Comparison of ENCODE assay signal across 2 cellular contexts in the genomic region with DNA sequence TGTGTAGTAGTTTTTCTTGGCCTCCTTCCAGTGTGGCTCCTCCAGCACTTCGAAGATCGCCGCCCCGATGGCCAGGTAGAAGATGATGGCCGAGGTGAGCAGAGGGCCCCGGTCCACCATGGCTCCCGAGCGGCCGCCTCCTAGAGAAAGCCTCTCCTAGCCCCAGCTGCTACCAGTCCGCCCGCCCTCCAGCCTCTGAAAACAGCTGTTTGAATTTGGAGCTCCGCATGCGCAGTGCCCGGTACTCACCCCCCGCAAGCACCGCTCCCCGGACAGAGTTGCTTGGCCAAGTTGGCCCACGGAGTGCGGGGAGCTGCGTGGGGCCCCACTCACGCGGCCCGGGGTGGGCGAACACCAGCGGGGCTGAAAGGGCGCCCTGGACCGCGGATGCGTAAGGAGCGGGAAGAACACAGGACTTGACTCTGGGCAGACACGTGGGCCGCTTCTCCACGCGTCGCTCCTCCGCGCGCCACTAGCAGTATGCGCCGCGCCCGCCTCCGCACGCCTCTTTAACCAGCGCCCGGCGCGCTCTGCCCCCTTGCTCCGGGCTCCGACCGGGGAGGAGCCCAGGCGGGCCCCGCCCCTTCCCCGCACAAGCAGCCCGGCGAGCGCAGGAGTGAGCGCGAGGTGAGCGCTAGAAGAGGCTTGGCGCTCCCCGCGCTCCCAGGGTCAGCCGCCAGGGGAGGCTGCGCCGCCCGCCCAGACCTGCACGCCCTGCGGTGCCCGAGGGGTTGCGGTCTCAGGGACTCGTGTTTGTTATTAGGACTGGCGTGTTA.
TF ChIP-seq lines count a peak whose summit lies in the region.

A gene with protein sequence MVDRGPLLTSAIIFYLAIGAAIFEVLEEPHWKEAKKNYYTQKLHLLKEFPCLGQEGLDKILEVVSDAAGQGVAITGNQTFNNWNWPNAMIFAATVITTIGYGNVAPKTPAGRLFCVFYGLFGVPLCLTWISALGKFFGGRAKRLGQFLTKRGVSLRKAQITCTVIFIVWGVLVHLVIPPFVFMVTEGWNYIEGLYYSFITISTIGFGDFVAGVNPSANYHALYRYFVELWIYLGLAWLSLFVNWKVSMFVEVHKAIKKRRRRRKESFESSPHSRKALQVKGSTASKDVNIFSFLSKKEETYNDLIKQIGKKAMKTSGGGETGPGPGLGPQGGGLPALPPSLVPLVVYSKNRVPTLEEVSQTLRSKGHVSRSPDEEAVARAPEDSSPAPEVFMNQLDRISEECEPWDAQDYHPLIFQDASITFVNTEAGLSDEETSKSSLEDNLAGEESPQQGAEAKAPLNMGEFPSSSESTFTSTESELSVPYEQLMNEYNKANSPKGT (minus strand): TSS at position 484 of the 776 bp plus-strand sequence. CDS start 364 bp downstream, at position 120.

TF ChIP-seq in IMR-90, 13 proteins besides CTCF, POLR2A, EP300 and RAD21:
- TF ChIP-seq NFE2L2 (IDR thresholded peaks at IDR 0.05; ENCODE audit: low read depth, low read length) (no peak), CHD1 (IDR thresholded peaks at IDR 0.05; ENCODE audit: low read depth, low read length) (no peak), FOS (IDR thresholded peaks at IDR 0.05; ENCODE audit: low read depth, low read length) (no peak), RFX5 (IDR thresholded peaks at IDR 0.05; ENCODE audit: low read depth, low read length) (no peak), RCOR1 (IDR thresholded peaks at IDR 0.05; ENCODE audit: insufficient replicate concordance, low read length) (no peak), MAFK (IDR thresholded peaks at IDR 0.05; ENCODE audit: low read depth, low read length) (no peak), MAZ (IDR thresholded peaks at IDR 0.05; ENCODE audit: borderline replicate concordance, low read depth, low read length) (no peak), MXI1 (IDR thresholded peaks at IDR 0.05; ENCODE audit: borderline replicate concordance, low read depth, low read length) (no peak), CEBPB (IDR thresholded peaks at IDR 0.05; ENCODE audit: low read depth, low read length) (no peak), BHLHE40 (IDR thresholded peaks at IDR 0.05; ENCODE audit: low read depth, low read length) (no peak), SMC3 (IDR thresholded peaks at IDR 0.05; ENCODE audit: low read depth, low read length) (no peak)
- TF ChIP-seq, protein P1, sequence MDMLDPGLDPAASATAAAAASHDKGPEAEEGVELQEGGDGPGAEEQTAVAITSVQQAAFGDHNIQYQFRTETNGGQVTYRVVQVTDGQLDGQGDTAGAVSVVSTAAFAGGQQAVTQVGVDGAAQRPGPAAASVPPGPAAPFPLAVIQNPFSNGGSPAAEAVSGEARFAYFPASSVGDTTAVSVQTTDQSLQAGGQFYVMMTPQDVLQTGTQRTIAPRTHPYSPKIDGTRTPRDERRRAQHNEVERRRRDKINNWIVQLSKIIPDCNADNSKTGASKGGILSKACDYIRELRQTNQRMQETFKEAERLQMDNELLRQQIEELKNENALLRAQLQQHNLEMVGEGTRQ (IDR thresholded peaks at IDR 0.05; ENCODE audit: low read depth, low read length), result no peak
- TF ChIP-seq, protein P2, sequence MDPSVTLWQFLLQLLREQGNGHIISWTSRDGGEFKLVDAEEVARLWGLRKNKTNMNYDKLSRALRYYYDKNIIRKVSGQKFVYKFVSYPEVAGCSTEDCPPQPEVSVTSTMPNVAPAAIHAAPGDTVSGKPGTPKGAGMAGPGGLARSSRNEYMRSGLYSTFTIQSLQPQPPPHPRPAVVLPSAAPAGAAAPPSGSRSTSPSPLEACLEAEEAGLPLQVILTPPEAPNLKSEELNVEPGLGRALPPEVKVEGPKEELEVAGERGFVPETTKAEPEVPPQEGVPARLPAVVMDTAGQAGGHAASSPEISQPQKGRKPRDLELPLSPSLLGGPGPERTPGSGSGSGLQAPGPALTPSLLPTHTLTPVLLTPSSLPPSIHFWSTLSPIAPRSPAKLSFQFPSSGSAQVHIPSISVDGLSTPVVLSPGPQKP (IDR thresholded peaks at IDR 0.05; ENCODE audit: borderline replicate concordance, low read depth, low read length), result no peak

TF ChIP-seq in SK-N-SH, 30 proteins besides CTCF, POLR2A, EP300 and RAD21:
- TF ChIP-seq GATA2 (CRISPR knock-in tag; IDR thresholded peaks at IDR 0.05) (no peak), NRF1 (IDR thresholded peaks at IDR 0.05; ENCODE audit: low read depth, low read length) (peak; percentile 36; the same call in 1 of the 2 replicates), SMC3 (IDR thresholded peaks at IDR 0.05; ENCODE audit: low read depth, low read length) (peak; percentile 28; the same call in 1 of the 2 replicates), YY1 (IDR thresholded peaks at IDR 0.05; ENCODE audit: low read depth) (no peak), POLR2AphosphoS5 (IDR thresholded peaks at IDR 0.05; ENCODE audit: low read depth, low read length) (no peak), MXI1 (IDR thresholded peaks at IDR 0.05; ENCODE audit: low read depth, low read length) (peak; percentile 82)
